ENCODE assay signal across 30 cellular contexts in the genomic region with DNA sequence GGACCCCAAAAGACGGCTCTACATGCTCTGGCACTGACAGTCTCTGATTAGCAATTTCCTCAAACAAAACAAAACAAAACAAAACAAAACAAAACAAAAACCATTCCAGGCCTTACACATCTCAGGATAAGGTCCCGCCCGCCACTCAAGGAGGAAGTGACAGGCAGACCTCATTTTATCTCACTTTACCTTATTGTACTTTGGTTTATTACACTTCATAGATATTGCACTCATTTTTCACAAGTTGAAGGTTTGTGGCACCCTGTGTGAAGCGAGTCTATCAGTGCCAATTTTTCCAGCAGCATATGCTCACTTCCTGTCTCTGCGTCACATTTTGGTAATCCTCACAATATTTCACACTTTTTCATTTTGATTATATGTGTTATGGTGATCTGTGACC. TPM values are rescaled to one million over a fixed set of nuclear protein-coding genes. Genes with fewer than 3 reads are reported as not detected.
DNase-seq lines count a peak whose midpoint lies in the region; ATAC-seq and TF ChIP-seq lines count a peak whose summit lies in the region.
"Had no signal": no experiment of that assay in that cellular context is flagged by ENCODE, and none has a peak within 500 bp of the region (broad histone marks: within the 10 kb centered on the region; RNA-seq: fewer than 3 reads in every experiment).

No MANE protein-coding gene starts in this region.

- H3K36me3 Mint-ChIP-seq in activated CD4-positive, alpha-beta T cell treated with anti-CD3 and anti-CD28 coated beads for 36 hours (ENCODE audit: low read depth) = no peaks in the 10 kb centered on the region
- H3K36me3 Mint-ChIP-seq in IgD-negative memory B cell (peaks cover 12% of the 10 kb centered on the region), natural killer cell (peaks cover 16% of the 10 kb centered on the region)

- H3K4me3 ChIP-seq in duodenal mucosa (ENCODE audit: low read depth in 1 of 2, low read length in 2 of 2) = no peak overlapping the region
- H3K4me3 ChIP-seq: BLaER1 treated with 17β-estradiol and CSF1 and Interleukin-3, amounts not matched to agents 10 nM and 100 nM; left ventricle myocardium inferior; psoas muscle had no signal

- peaks cover 17 to 19% of the 10 kb centered on the region in 2 donors for H3K4me1 ChIP-seq in duodenal mucosa (ENCODE audit: control insufficient read depth in 1 of 2, insufficient read depth in 2 of 2, low read length in 2 of 2)
- H3K4me1 ChIP-seq: left ventricle myocardium inferior, psoas muscle had no signal

- intact Hi-C loops in activated CD4-positive, alpha-beta T cell treated with anti-CD3 and anti-CD28 coated beads for 36 hours (cut with DNase I, micrococcal nuclease) = no loop called here
- intact Hi-C loops in natural killer cell (cut with micrococcal nuclease) = loop anchor here (1.0 to 10.0 kb wide), 6 partner anchors 15 to 1050 kb away; partner anchors contain the start of genes STX16 and ZBP1

- peak overlapping the region; percentile 43 for H3K27ac ChIP-seq in duodenal mucosa (ENCODE audit: low read depth, low read length)
- H3K27ac ChIP-seq: 22Rv1; BLaER1 treated with 17β-estradiol and CSF1 and Interleukin-3, amounts not matched to agents 10 nM and 100 nM; epithelial cell of prostate; left ventricle myocardium inferior; psoas muscle; WERI-Rb-1 had no signal

- POLR2A ChIA-PET in activated CD4-positive, alpha-beta T cell treated with anti-CD3 and anti-CD28 coated beads for 36 hours (lab: Charles Lee) = no interaction called here

- H3K9ac ChIP-seq in duodenal mucosa (ENCODE audit: low read depth in 1 of 2, low read length in 2 of 2) = no peak overlapping the region
- H3K9ac ChIP-seq: BLaER1 treated with 17β-estradiol and CSF1 and Interleukin-3, amounts not matched to agents 10 nM and 100 nM had no signal

- CTCF ChIA-PET in activated CD4-positive, alpha-beta T cell treated with anti-CD3 and anti-CD28 coated beads for 36 hours (lab: Charles Lee) = interaction anchor here (0.7 to 0.9 kb wide), 2 partner anchors 18 to 338 kb away, joined by 3 to 4 read pairs; no protein-coding TSS in a partner anchor

- no peak for DNase-seq in activated CD4-positive, alpha-beta T cell treated with anti-CD3 and anti-CD28 coated beads for 36 hours
- DNase-seq in activated CD4-positive, alpha-beta T cell treated with anti-CD3 and anti-CD28 coated beads, Interleukin-2, amount 50 U/mL, for 48 hours = no peak
- DNase-seq in natural killer cell = peak; percentile 58
- DNase-seq in occipital lobe (lab: John Stamatoyannopoulos, UW) = no peak
- no peak for DNase-seq in Kasumi-1 (lab: John Stamatoyannopoulos, UW)
- DNase-seq: activated CD4-positive, alpha-beta T cell treated with anti-CD3 and anti-CD28 coated beads, Interleukin-2, amount 10 ng/mL, durations not matched to agents 24 days and 14 days; activated naive CD4-positive, alpha-beta T cell treated with anti-CD3 and anti-CD28 coated beads for 36 hours; Calu3; DMS79 treated with DMSO at 0.1 percent for 48 hours; effector CD8-positive, alpha-beta T cell; GDM1; H9; left ventricle myocardium inferior; mesendoderm; MV-4-11; NCI-H748 treated with DMSO at 0.1 percent for 48 hours; SIG-M5; stimulated activated CD4-positive, alpha-beta T cell treated with anti-CD3 and anti-CD28 coated beads, Interleukin-4, amount 100 ng/mL, for 1 hour; WERI-Rb-1 had no signal

- H3K9me3 ChIP-seq in duodenal mucosa (ENCODE audit: control insufficient read depth in 1 of 2, low read length in 2 of 2) = no peaks in the 10 kb centered on the region
- H3K9me3 ChIP-seq: BLaER1 treated with 17β-estradiol and CSF1 and Interleukin-3, amounts not matched to agents 10 nM and 100 nM; left ventricle myocardium inferior; psoas muscle had no signal

- ATAC-seq in activated CD4-positive, alpha-beta T cell treated with anti-CD3 and anti-CD28 coated beads for 36 hours = peak; percentile 22
- ATAC-seq in natural killer cell = peak; percentile 84 to 93 (median 91)
- no peak for ATAC-seq in HG02759 (IDR thresholded peaks at IDR 0.05; ENCODE audit: unreplicated experiment)
- ATAC-seq: psoas muscle, sciatic nerve had no signal

- no peaks in the 10 kb centered on the region for H3K27me3 Mint-ChIP-seq in activated CD4-positive, alpha-beta T cell treated with anti-CD3 and anti-CD28 coated beads for 36 hours
- H3K27me3 Mint-ChIP-seq in IgD-negative memory B cell (peaks cover 16% of the 10 kb centered on the region), natural killer cell (ENCODE audit: low read depth in 2 of 2) (no peaks in the 10 kb centered on the region)

- TF ChIP-seq CTCF in natural killer cell (IDR thresholded peaks at IDR 0.05) = no peak

- no peak overlapping the region for H3K27ac Mint-ChIP-seq in activated CD4-positive, alpha-beta T cell treated with anti-CD3 and anti-CD28 coated beads for 36 hours
- peak overlapping the region; percentile 3 to 83 (median 12) for H3K27ac Mint-ChIP-seq in IgD-negative memory B cell
- H3K27ac Mint-ChIP-seq in natural killer cell = peak overlapping the region; percentile 87 to 97
- H3K27ac Mint-ChIP-seq: activated CD4-positive, alpha-beta T cell treated with anti-CD3 and anti-CD28 coated beads, Interleukin-2, amount 10 ng/mL, durations not matched to agents 24 days and 14 days; activated naive CD4-positive, alpha-beta T cell treated with anti-CD3 and anti-CD28 coated beads for 36 hours had no signal

- no peaks in the 10 kb centered on the region for H3K9me3 Mint-ChIP-seq in activated CD4-positive, alpha-beta T cell treated with anti-CD3 and anti-CD28 coated beads for 36 hours (ENCODE audit: low read depth)
- no peaks in the 10 kb centered on the region for H3K9me3 Mint-ChIP-seq in IgD-negative memory B cell
- H3K9me3 Mint-ChIP-seq in natural killer cell = no peaks in the 10 kb centered on the region
- H3K9me3 Mint-ChIP-seq: activated CD4-positive, alpha-beta T cell treated with anti-CD3 and anti-CD28 coated beads, Interleukin-2, amount 10 ng/mL, durations not matched to agents 24 days and 14 days; activated naive CD4-positive, alpha-beta T cell treated with anti-CD3 and anti-CD28 coated beads for 36 hours; H9 had no signal

- H3K4me3 Mint-ChIP-seq in activated CD4-positive, alpha-beta T cell treated with anti-CD3 and anti-CD28 coated beads for 36 hours = no peak overlapping the region
- H3K4me3 Mint-ChIP-seq in IgD-negative memory B cell (no peak overlapping the region), natural killer cell (peak overlapping the region; percentile 86)
- H3K4me3 Mint-ChIP-seq: activated CD4-positive, alpha-beta T cell treated with anti-CD3 and anti-CD28 coated beads, Interleukin-2, amount 10 ng/mL, durations not matched to agents 24 days and 14 days; activated naive CD4-positive, alpha-beta T cell treated with anti-CD3 and anti-CD28 coated beads for 36 hours; H9 had no signal

- H3K36me3 ChIP-seq in duodenal mucosa (ENCODE audit: control insufficient read depth in 1 of 2, insufficient read depth in 2 of 2, low read length in 2 of 2) = peaks cover 0 to 5% of the 10 kb centered on the region in 2 donors
- H3K36me3 ChIP-seq: BLaER1 treated with 17β-estradiol and CSF1 and Interleukin-3, amounts not matched to agents 10 nM and 100 nM; left ventricle myocardium inferior; WERI-Rb-1 had no signal

- peaks cover 16% of the 10 kb centered on the region for H3K4me1 Mint-ChIP-seq in activated CD4-positive, alpha-beta T cell treated with anti-CD3 and anti-CD28 coated beads for 36 hours
- H3K4me1 Mint-ChIP-seq in IgD-negative memory B cell = peaks cover 10 to 24% (median 24%) of the 10 kb centered on the region in 3 donors
- H3K4me1 Mint-ChIP-seq in natural killer cell = peaks cover 46 to 57% of the 10 kb centered on the region in 2 donors

- H3K27me3 ChIP-seq in duodenal mucosa (ENCODE audit: control insufficient read depth in 1 of 2, insufficient read depth in 2 of 2, low read length in 2 of 2) = no peaks in the 10 kb centered on the region
- H3K27me3 ChIP-seq: BLaER1 treated with 17β-estradiol and CSF1 and Interleukin-3, amounts not matched to agents 10 nM and 100 nM had no signal

RNA-seq across cellular contexts. Expression of gene ZBP1, which starts 15.2 kb away (rescaled TPM):
- 1 to 10 TPM in 1 of 2 experiments, under 1 TPM in 1; 0.30 to 1.4 TPM for total RNA-seq in activated CD4-positive, alpha-beta T cell treated with anti-CD3 and anti-CD28 coated beads for 36 hours
- 29.6 TPM for polyA plus RNA-seq in IgD-negative memory B cell
- total RNA-seq in natural killer cell (10 to 100 TPM; 95.4 to 99.7 (median 97.8) TPM), occipital lobe (not detected)
- total RNA-seq: glomerular endothelial cell, H9, left ventricle myocardium inferior, LHCN-M2 had no signal

RNA-seq across cellular contexts. Expression of gene PCK1, which starts 44.1 kb away (rescaled TPM):
- not detected for total RNA-seq in activated CD4-positive, alpha-beta T cell treated with anti-CD3 and anti-CD28 coated beads for 36 hours
- not detected for polyA plus RNA-seq in IgD-negative memory B cell
- total RNA-seq in natural killer cell (not detected), occipital lobe (0.31 TPM)
- total RNA-seq: activated CD4-positive, alpha-beta T cell treated with anti-CD3 and anti-CD28 coated beads, Interleukin-2, amount 10 ng/mL, durations not matched to agents 24 days and 14 days; activated naive CD4-positive, alpha-beta T cell treated with anti-CD3 and anti-CD28 coated beads for 36 hours; glomerular endothelial cell; H9; LHCN-M2; myocyte had no signal

Comparison
In these comparisons a context has a peak if more than half of its experiments do, and no peak if none do; other contexts are left out.
1. RNA of gene ZBP1, which starts 15.2 kb away (total RNA-seq): 95.4 to 99.7 TPM in natural killer cell; 0.30 to 1.4 TPM in activated CD4-positive, alpha-beta T cell treated with anti-CD3 and anti-CD28 coated beads for 36 hours and not detected in occipital lobe (single experiment); every median in the first group is over 10 times any median in the second.